In genomic region chr10:71132321-71132810, GRCh38 we compare ENCODE assay signal across 1 cellular context.
TF ChIP-seq lines count a peak whose summit lies in the region.

No MANE protein-coding gene starts in this region.

TF ChIP-seq in K562, 482 proteins besides CTCF, POLR2A, EP300 and RAD21 (continued from another document):
- peak; percentile 90 for TF ChIP-seq TFE3 (CRISPR knock-in tag; IDR thresholded peaks at IDR 0.05)
